Comparison of ENCODE assay signal across 2 cellular contexts in the genomic region with DNA sequence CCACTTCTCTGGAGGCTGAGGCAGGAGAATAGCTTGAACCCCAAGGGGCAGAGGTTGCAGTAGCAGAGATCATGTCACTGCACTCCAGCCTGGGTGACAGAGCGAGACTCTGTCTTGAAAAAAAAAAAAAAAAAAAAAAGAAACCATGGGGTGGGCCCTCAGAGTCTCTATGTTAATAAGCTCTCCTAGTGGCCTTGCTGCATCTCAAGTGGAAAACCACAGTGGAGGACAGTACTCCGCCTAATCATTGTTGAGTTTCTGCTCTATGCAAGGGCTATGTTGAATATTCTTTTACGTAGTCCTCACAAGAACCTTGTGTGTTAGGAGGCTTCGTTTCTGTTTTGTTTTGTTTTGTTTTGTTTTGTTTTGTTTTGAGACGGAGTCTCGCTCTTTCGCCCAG.
A peak's percentile ranks its signal among the peaks of the same experiment; 100 is the strongest.
TF ChIP-seq lines count a peak whose summit lies in the region.

No MANE protein-coding gene starts in this region.

TF ChIP-seq in HepG2, 621 proteins besides CTCF, POLR2A, EP300 and RAD21:
- TF ChIP-seq POLR2AphosphoS5 (IDR thresholded peaks at IDR 0.05; ENCODE audit: low read depth, low read length), result no peak
- no peak for TF ChIP-seq ZBTB7B (CRISPR knock-in tag; IDR thresholded peaks at IDR 0.05)
- no peak for TF ChIP-seq SMAD1 (CRISPR knock-in tag; IDR thresholded peaks at IDR 0.05; ENCODE audit: borderline replicate concordance, low read depth)
- no peak for TF ChIP-seq PTBP1 (IDR thresholded peaks at IDR 0.05; ENCODE audit: low read depth, low read length, poor library complexity, severe bottlenecking)
- TF ChIP-seq, protein P1, sequence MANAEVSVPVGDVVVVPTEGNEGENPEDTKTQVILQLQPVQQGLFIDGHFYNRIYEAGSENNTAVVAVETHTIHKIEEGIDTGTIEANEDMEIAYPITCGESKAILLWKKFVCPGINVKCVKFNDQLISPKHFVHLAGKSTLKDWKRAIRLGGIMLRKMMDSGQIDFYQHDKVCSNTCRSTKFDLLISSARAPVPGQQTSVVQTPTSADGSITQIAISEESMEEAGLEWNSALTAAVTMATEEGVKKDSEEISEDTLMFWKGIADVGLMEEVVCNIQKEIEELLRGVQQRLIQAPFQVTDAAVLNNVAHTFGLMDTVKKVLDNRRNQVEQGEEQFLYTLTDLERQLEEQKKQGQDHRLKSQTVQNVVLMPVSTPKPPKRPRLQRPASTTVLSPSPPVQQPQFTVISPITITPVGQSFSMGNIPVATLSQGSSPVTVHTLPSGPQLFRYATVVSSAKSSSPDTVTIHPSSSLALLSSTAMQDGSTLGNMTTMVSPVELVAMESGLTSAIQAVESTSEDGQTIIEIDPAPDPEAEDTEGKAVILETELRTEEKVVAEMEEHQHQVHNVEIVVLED (CRISPR knock-in tag; IDR thresholded peaks at IDR 0.05; ENCODE audit: borderline replicate concordance), result no peak
- no peak for TF ChIP-seq SRSF9 (IDR thresholded peaks at IDR 0.05; ENCODE audit: borderline replicate concordance, insufficient read depth, low read depth, low read length, poor library complexity, severe bottlenecking)
- no peak for TF ChIP-seq JARID2 (CRISPR knock-in tag; IDR thresholded peaks at IDR 0.05; ENCODE audit: insufficient replicate concordance)
- TF ChIP-seq, protein P2, sequence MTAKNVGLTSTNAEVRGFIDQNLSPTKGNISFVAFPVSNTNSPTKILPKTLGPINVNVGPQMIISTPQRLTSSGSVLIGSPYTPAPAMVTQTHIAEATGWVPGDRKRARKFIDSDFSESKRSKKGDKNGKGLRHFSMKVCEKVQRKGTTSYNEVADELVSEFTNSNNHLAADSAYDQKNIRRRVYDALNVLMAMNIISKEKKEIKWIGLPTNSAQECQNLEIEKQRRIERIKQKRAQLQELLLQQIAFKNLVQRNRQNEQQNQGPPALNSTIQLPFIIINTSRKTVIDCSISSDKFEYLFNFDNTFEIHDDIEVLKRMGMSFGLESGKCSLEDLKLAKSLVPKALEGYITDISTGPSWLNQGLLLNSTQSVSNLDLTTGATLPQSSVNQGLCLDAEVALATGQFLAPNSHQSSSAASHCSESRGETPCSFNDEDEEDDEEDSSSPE (CRISPR knock-in tag; IDR thresholded peaks at IDR 0.05), result no peak
- TF ChIP-seq REPIN1 (CRISPR knock-in tag; IDR thresholded peaks at IDR 0.05; ENCODE audit: borderline replicate concordance, low read depth), result no peak
- TF ChIP-seq RBAK (CRISPR knock-in tag; IDR thresholded peaks at IDR 0.05), result no peak

TF ChIP-seq in K562, 482 proteins besides CTCF, POLR2A, EP300 and RAD21:
- TF ChIP-seq MAFG (tag; conservative IDR thresholded peaks at IDR 0.05) (no peak), LEF1 (IDR thresholded peaks at IDR 0.05) (no peak), CBFB (CRISPR knock-in tag; IDR thresholded peaks at IDR 0.05) (no peak), HIVEP1 (CRISPR knock-in tag; IDR thresholded peaks at IDR 0.05) (no peak), ZNF384 (IDR thresholded peaks at IDR 0.05; ENCODE audit: low read depth, low read length) (0 out of 2 replicates have a peak, but pooled peaks have one; percentile 8)
TF ChIP-seq in K562: peak in this region for 1.
